Comparison of ENCODE assay signal across 1 cellular context in genomic region chr18:51098513-51098912, GRCh38.
TF ChIP-seq lines count a peak whose summit lies in the region.

No MANE protein-coding gene starts in this region.

TF ChIP-seq in H1, 55 proteins besides CTCF, POLR2A, EP300 and RAD21 (continued from another document):
- no peak for TF ChIP-seq ATF2 (IDR thresholded peaks at IDR 0.05; ENCODE audit: low read length)
- no peak for TF ChIP-seq CHD2 (IDR thresholded peaks at IDR 0.05; ENCODE audit: low read length)
- peak; percentile 66 for TF ChIP-seq BACH1 (IDR thresholded peaks at IDR 0.05; ENCODE audit: low read length)
- no peak for TF ChIP-seq POLR2AphosphoS5 (IDR thresholded peaks at IDR 0.05; ENCODE audit: low read depth, low read length)
